In genomic region chr4:81982846-81983540, GRCh38 we compare ENCODE assay signal across 24 cellular contexts.
"Had no signal": no experiment of that assay in that cellular context is flagged by ENCODE, and none has a peak within 500 bp of the region (broad histone marks: within the 10 kb centered on the region; RNA-seq: fewer than 3 reads in every experiment).

No MANE protein-coding gene starts in this region.

- ATAC-seq: left lobe of liver; lower lobe of right lung; sciatic nerve; stimulated activated effector memory CD8-positive, alpha-beta T cell treated with anti-CD3 and anti-CD28 coated beads, Interleukin-12 subunit alpha, Interleukin-12 subunit beta, amount 100 ng/mL, for 72 hours had no signal

- H3K4me3 ChIP-seq: breast epithelium, esophagus muscularis mucosa, hepatocyte, lower lobe of right lung, transverse colon had no signal

- H3K4me1 ChIP-seq: breast epithelium, esophagus muscularis mucosa, lower lobe of right lung, transverse colon had no signal

- H3K4me1 Mint-ChIP-seq: activated naive CD8-positive, alpha-beta T cell treated with anti-CD3 and anti-CD28 coated beads, Interleukin-2, amount 10 ng/mL, durations not matched to agents 7 days and 5 days; central memory CD8-positive, alpha-beta T cell; immature natural killer cell; neural crest cell; stimulated activated effector memory CD8-positive, alpha-beta T cell treated with anti-CD3 and anti-CD28 coated beads, Interleukin-12 subunit alpha, Interleukin-12 subunit beta, amount 100 ng/mL, for 72 hours had no signal

- H3K27ac Mint-ChIP-seq: activated naive CD8-positive, alpha-beta T cell treated with anti-CD3 and anti-CD28 coated beads, Interleukin-2, amount 10 ng/mL, durations not matched to agents 7 days and 5 days; activated T-cell treated with anti-CD3 and anti-CD28 coated beads, Interleukin-2, amount 50 U/mL, for 24 hours; activated T-helper 2 cell treated with anti-CD3 and anti-CD28 coated beads, Interferon-gamma antibody, Interleukin-2, Interleukin-4, amounts not matched to agents 10 μg/mL and 5 μg/mL and 100 μg/mL, durations not matched to agents 14 hours and 24 hours and 36 hours; immature natural killer cell; stimulated activated effector memory CD8-positive, alpha-beta T cell treated with anti-CD3 and anti-CD28 coated beads, Interleukin-12 subunit alpha, Interleukin-12 subunit beta, amount 100 ng/mL, for 72 hours had no signal

- H3K36me3 Mint-ChIP-seq: activated naive CD8-positive, alpha-beta T cell treated with anti-CD3 and anti-CD28 coated beads, Interleukin-2, amount 10 ng/mL, durations not matched to agents 7 days and 5 days; immature natural killer cell; naive B cell; stimulated activated effector memory CD8-positive, alpha-beta T cell treated with anti-CD3 and anti-CD28 coated beads, Interleukin-12 subunit alpha, Interleukin-12 subunit beta, amount 100 ng/mL, for 72 hours had no signal

- H2AFZ ChIP-seq: hepatocyte had no signal

- H3K79me2 ChIP-seq: hepatocyte had no signal

- H3K36me3 ChIP-seq: breast epithelium, esophagus muscularis mucosa, lower lobe of right lung, transverse colon had no signal

- H3K9me3 Mint-ChIP-seq: activated naive CD8-positive, alpha-beta T cell treated with anti-CD3 and anti-CD28 coated beads, Interleukin-2, amount 10 ng/mL, durations not matched to agents 7 days and 5 days; activated T-cell treated with anti-CD3 and anti-CD28 coated beads, Interleukin-2, amount 50 U/mL, for 24 hours; activated T-helper 2 cell treated with anti-CD3 and anti-CD28 coated beads, Interferon-gamma antibody, Interleukin-2, Interleukin-4, amounts not matched to agents 10 μg/mL and 5 μg/mL and 100 μg/mL, durations not matched to agents 14 hours and 24 hours and 36 hours; central memory CD8-positive, alpha-beta T cell; naive B cell; neural crest cell; stimulated activated effector memory CD8-positive, alpha-beta T cell treated with anti-CD3 and anti-CD28 coated beads, Interleukin-12 subunit alpha, Interleukin-12 subunit beta, amount 100 ng/mL, for 72 hours had no signal

- H3K27ac ChIP-seq: breast epithelium, esophagus muscularis mucosa, hepatocyte, lower lobe of right lung, transverse colon, VCaP had no signal

- H3K4me2 ChIP-seq: hepatocyte had no signal

- H3K4me3 Mint-ChIP-seq: activated naive CD8-positive, alpha-beta T cell treated with anti-CD3 and anti-CD28 coated beads, Interleukin-2, amount 10 ng/mL, durations not matched to agents 7 days and 5 days; activated T-cell treated with anti-CD3 and anti-CD28 coated beads, Interleukin-2, amount 50 U/mL, for 24 hours; central memory CD8-positive, alpha-beta T cell; immature natural killer cell; naive B cell; neural crest cell; stimulated activated effector memory CD8-positive, alpha-beta T cell treated with anti-CD3 and anti-CD28 coated beads, Interleukin-12 subunit alpha, Interleukin-12 subunit beta, amount 100 ng/mL, for 72 hours had no signal

- DNase-seq: activated CD4-positive, CD25-positive, alpha-beta regulatory T cell treated with anti-CD3 and anti-CD28 coated beads, Interleukin-2, amount 50 U/mL, for 72 hours; activated naive CD4-positive, alpha-beta T cell; activated naive CD8-positive, alpha-beta T cell treated with anti-CD3 and anti-CD28 coated beads, Interleukin-2, amount 10 ng/mL, durations not matched to agents 7 days and 5 days; activated T-cell treated with anti-CD3 and anti-CD28 coated beads, Interleukin-2, amount 50 U/mL, for 24 hours; amniotic stem cell; glutamatergic neuron; immature natural killer cell; lower lobe of right lung; mesendoderm; naive B cell; occipital lobe; small intestine; stimulated activated CD4-positive, alpha-beta T cell treated with anti-CD3 and anti-CD28 coated beads, Interleukin-2, amount 100 ng/mL, for 24 hours; transverse colon had no signal

- H3K9me3 ChIP-seq: breast epithelium, esophagus muscularis mucosa, lower lobe of right lung, transverse colon had no signal

- H3K27me3 ChIP-seq: breast epithelium, esophagus muscularis mucosa, hepatocyte, transverse colon had no signal
